ENCODE assay signal across 8 cellular contexts in genomic region chr1:19210772-19211549, GRCh38. TPM values are rescaled to one million over a fixed set of nuclear protein-coding genes. Genes with fewer than 3 reads are reported as not detected.
A peak's percentile ranks its signal among the peaks of the same experiment; 100 is the strongest.
DNase-seq lines count a peak whose midpoint lies in the region; ATAC-seq and TF ChIP-seq lines count a peak whose summit lies in the region.

No MANE protein-coding gene starts in this region.

- peak overlapping the region; percentile 60 for H2AFZ ChIP-seq in neural progenitor cell (replicated peaks)

- TF ChIP-seq CTCF in endothelial cell (IDR thresholded peaks at IDR 0.05; ENCODE audit: unreplicated experiment) (no peak), neural progenitor cell (IDR thresholded peaks at IDR 0.05) (no peak)

- peaks cover 92% of the 10 kb centered on the region for H3K79me2 ChIP-seq in neural progenitor cell (ENCODE audit: low read depth)

- peaks cover 74% of the 10 kb centered on the region for H3K4me1 Mint-ChIP-seq in activated CD8-positive, alpha-beta memory T cell treated with anti-CD3 and anti-CD28 coated beads, Interleukin-2, amount 10 ng/mL, durations not matched to agents 7 days and 5 days
- H3K4me1 Mint-ChIP-seq in endothelial cell (ENCODE audit: unreplicated experiment) (peaks cover 32% of the 10 kb centered on the region), neural progenitor cell (peaks cover 29% of the 10 kb centered on the region)

- peak overlapping the region; percentile 79 for H3K4me3 ChIP-seq in neural progenitor cell

- H3K36me3 Mint-ChIP-seq in activated CD8-positive, alpha-beta memory T cell treated with anti-CD3 and anti-CD28 coated beads, Interleukin-2, amount 10 ng/mL, durations not matched to agents 7 days and 5 days, result peaks cover 19% of the 10 kb centered on the region
- peaks cover 18% of the 10 kb centered on the region for H3K36me3 Mint-ChIP-seq in endothelial cell (ENCODE audit: low read depth, unreplicated experiment)
- H3K36me3 Mint-ChIP-seq in neural progenitor cell, result peaks cover 1% of the 10 kb centered on the region

- no peaks in the 10 kb centered on the region for H3K27me3 ChIP-seq in neural progenitor cell

- H3K9me3 ChIP-seq in neural progenitor cell (ENCODE audit: low read depth), result no peaks in the 10 kb centered on the region

- CTCF ChIA-PET in activated CD8-positive, alpha-beta memory T cell treated with anti-CD3 and anti-CD28 coated beads, Interleukin-2, amount 10 ng/mL, durations not matched to agents 7 days and 5 days (lab: Charles Lee), result interaction anchor here (0.9 to 1.7 kb wide), 3 partner anchors 30 to 443 kb away, joined by 3 to 8 read pairs (median 3); no protein-coding TSS in a partner anchor

- H4K20me1 ChIP-seq in neural progenitor cell (ENCODE audit: low read depth), result peaks cover 37% of the 10 kb centered on the region

- H3K27me3 Mint-ChIP-seq in activated CD8-positive, alpha-beta memory T cell treated with anti-CD3 and anti-CD28 coated beads, Interleukin-2, amount 10 ng/mL, durations not matched to agents 7 days and 5 days, result no peaks in the 10 kb centered on the region
- H3K27me3 Mint-ChIP-seq in endothelial cell (ENCODE audit: unreplicated experiment) (peaks cover 10% of the 10 kb centered on the region), neural progenitor cell (ENCODE audit: insufficient read depth, low read depth) (peaks cover 3% of the 10 kb centered on the region)

- DNase-seq in activated CD8-positive, alpha-beta memory T cell treated with anti-CD3 and anti-CD28 coated beads, Interleukin-2, amount 10 ng/mL, durations not matched to agents 7 days and 5 days, result no peak
- DNase-seq in activated CD8-positive, alpha-beta memory T cell treated with anti-CD3 and anti-CD28 coated beads, Interleukin-2, amount 50 U/mL, for 48 hours, result no peak
- DNase-seq in RPMI7951 (ENCODE audit: low read depth) (peak; percentile 9), endothelial cell (ENCODE audit: low spot score) (no peak), neural progenitor cell (ENCODE audit: low spot score) (peak; percentile 27), amygdala (lab: John Stamatoyannopoulos, UW) (no peak)

- H3F3A ChIP-seq in neural progenitor cell (ENCODE audit: low read depth), result peaks cover 23% of the 10 kb centered on the region

- H3K27ac Mint-ChIP-seq in activated CD8-positive, alpha-beta memory T cell treated with anti-CD3 and anti-CD28 coated beads, Interleukin-2, amount 10 ng/mL, durations not matched to agents 7 days and 5 days, result peak overlapping the region; percentile 95
- peak overlapping the region; percentile 95 for H3K27ac Mint-ChIP-seq in endothelial cell (ENCODE audit: unreplicated experiment)
- H3K27ac Mint-ChIP-seq in neural progenitor cell, result peak overlapping the region; percentile 83

- H3K9ac ChIP-seq in neural progenitor cell, result peak overlapping the region; percentile 90

- H3K4me3 Mint-ChIP-seq in activated CD8-positive, alpha-beta memory T cell treated with anti-CD3 and anti-CD28 coated beads, Interleukin-2, amount 10 ng/mL, durations not matched to agents 7 days and 5 days, result peak overlapping the region; percentile 95
- H3K4me3 Mint-ChIP-seq in endothelial cell (ENCODE audit: unreplicated experiment) (peak overlapping the region; percentile 98), neural progenitor cell (peak overlapping the region; percentile 89)

- no peaks in the 10 kb centered on the region for H3K9me3 Mint-ChIP-seq in activated CD8-positive, alpha-beta memory T cell treated with anti-CD3 and anti-CD28 coated beads, Interleukin-2, amount 10 ng/mL, durations not matched to agents 7 days and 5 days (ENCODE audit: low read depth)
- H3K9me3 Mint-ChIP-seq in endothelial cell (ENCODE audit: unreplicated experiment) (no peaks in the 10 kb centered on the region), neural progenitor cell (no peaks in the 10 kb centered on the region)

- H3K4me2 ChIP-seq in neural progenitor cell, result peak overlapping the region; percentile 90

- peak overlapping the region; percentile 86 for H3K27ac ChIP-seq in neural progenitor cell

- H3K36me3 ChIP-seq in neural progenitor cell, result no peaks in the 10 kb centered on the region

- no peak for ATAC-seq in activated CD8-positive, alpha-beta memory T cell treated with anti-CD3 and anti-CD28 coated beads, Interleukin-2, amount 10 ng/mL, durations not matched to agents 7 days and 5 days
- ATAC-seq in GM18909 (IDR thresholded peaks at IDR 0.05; ENCODE audit: poor library complexity, unreplicated experiment), result no peak
- no peak for ATAC-seq in GM19397 (IDR thresholded peaks at IDR 0.05; ENCODE audit: unreplicated experiment)

- peaks cover 27% of the 10 kb centered on the region for H3K4me1 ChIP-seq in neural progenitor cell

RNA-seq across cellular contexts. Expression of gene UBR4, which starts 0.9 kb away (rescaled TPM):
- total RNA-seq in activated CD8-positive, alpha-beta memory T cell treated with anti-CD3 and anti-CD28 coated beads, Interleukin-2, amount 10 ng/mL, durations not matched to agents 7 days and 5 days, result 100 to 1,000 TPM; 140 to 144 TPM
- 45.4 and 60.2 TPM in 2 replicates for total RNA-seq in RPMI7951 (2014; rRNA removed; shearing (Covaris generic))
- total RNA-seq in endothelial cell (ENCODE audit: unreplicated experiment), result 223 TPM
- 71.2 and 107 TPM in 2 replicates for total RNA-seq in neural progenitor cell (ENCODE audit: low replicate concordance)

RNA-seq across cellular contexts. Expression of gene EMC1, which starts 40.4 kb away (rescaled TPM):
- 10 to 100 TPM; 31.5 to 49.0 TPM for total RNA-seq in activated CD8-positive, alpha-beta memory T cell treated with anti-CD3 and anti-CD28 coated beads, Interleukin-2, amount 10 ng/mL, durations not matched to agents 7 days and 5 days
- 68.7 and 71.3 TPM in 2 replicates for total RNA-seq in RPMI7951 (2014; rRNA removed; shearing (Covaris generic))
- 50.5 TPM for total RNA-seq in endothelial cell (ENCODE audit: unreplicated experiment)
- 32.6 and 40.0 TPM in 2 replicates for total RNA-seq in neural progenitor cell (ENCODE audit: low replicate concordance)

RNA-seq across cellular contexts. Expression of gene MRTO4, which starts 40.6 kb away (rescaled TPM):
- total RNA-seq in activated CD8-positive, alpha-beta memory T cell treated with anti-CD3 and anti-CD28 coated beads, Interleukin-2, amount 10 ng/mL, durations not matched to agents 7 days and 5 days, result 10 to 100 TPM; 36.2 to 59.3 TPM
- total RNA-seq in RPMI7951 (2014; rRNA removed; shearing (Covaris generic)), result 42.5 and 56.4 TPM in 2 replicates
- total RNA-seq in endothelial cell (ENCODE audit: unreplicated experiment) (22.4 TPM), neural progenitor cell (ENCODE audit: low replicate concordance) (23.2 and 33.9 TPM in 2 replicates)

Comparison
In these comparisons a context has a peak if more than half of its experiments do, and no peak if none do; other contexts are left out.
1. DNase-seq: peak in RPMI7951 (single experiment) and neural progenitor cell (single experiment); none in activated CD8-positive, alpha-beta memory T cell treated with anti-CD3 and anti-CD28 coated beads, Interleukin-2, amount 10 ng/mL, durations not matched to agents 7 days and 5 days (single experiment), activated CD8-positive, alpha-beta memory T cell treated with anti-CD3 and anti-CD28 coated beads, Interleukin-2, amount 50 U/mL, for 48 hours (single experiment), endothelial cell (single experiment) and amygdala (0 of 56).
2. Peak in every context shown above with its lines, with median percentiles within 50 percentile points of each other: H3K27ac Mint-ChIP-seq and H3K4me3 Mint-ChIP-seq.